2 cellular contexts compared by ENCODE assay signal in the genomic region with DNA sequence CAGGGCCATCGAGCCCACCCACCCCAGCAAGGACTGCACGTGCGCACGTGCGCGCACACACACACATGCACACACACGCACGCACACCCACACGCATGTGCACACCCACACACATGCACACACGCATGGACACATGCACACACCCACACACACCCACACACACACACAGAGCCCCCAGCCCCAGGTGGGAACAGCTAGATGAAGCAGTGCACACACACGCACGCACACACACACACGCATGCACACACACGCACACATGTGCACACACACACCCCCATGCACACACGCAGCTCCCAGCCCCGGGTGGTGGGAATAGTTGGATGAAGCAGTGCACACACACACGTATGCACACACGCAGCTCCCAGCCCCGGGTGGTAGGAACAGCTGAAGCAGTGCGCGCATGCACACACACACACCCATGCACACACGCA.
TF ChIP-seq lines count a peak whose summit lies in the region.

No MANE protein-coding gene starts in this region.

TF ChIP-seq in H1, 55 proteins besides CTCF, POLR2A, EP300 and RAD21:
- TF ChIP-seq TBP (IDR thresholded peaks at IDR 0.05; ENCODE audit: low read depth, low read length) (no peak), GTF2F1 (IDR thresholded peaks at IDR 0.05; ENCODE audit: borderline replicate concordance, low read depth, low read length) (no peak), YY1 (IDR thresholded peaks at IDR 0.05; ENCODE audit: low read depth, low read length) (no peak), BCL11A (IDR thresholded peaks at IDR 0.05; ENCODE audit: low read depth in 2 of 2, low read length in 2 of 2) (no peak), BACH1 (IDR thresholded peaks at IDR 0.05; ENCODE audit: low read length) (no peak), SAP30 (IDR thresholded peaks at IDR 0.05; ENCODE audit: insufficient read depth, insufficient replicate concordance, low read length) (no peak), CEBPB (IDR thresholded peaks at IDR 0.05; ENCODE audit: low read depth, low read length) (no peak), CHD2 (IDR thresholded peaks at IDR 0.05; ENCODE audit: low read length) (no peak), CBX5 (IDR thresholded peaks at IDR 0.05; ENCODE audit: low read depth, low read length) (no peak), ASH2L (IDR thresholded peaks at IDR 0.05; ENCODE audit: low read length) (no peak)
- TF ChIP-seq, protein P1, sequence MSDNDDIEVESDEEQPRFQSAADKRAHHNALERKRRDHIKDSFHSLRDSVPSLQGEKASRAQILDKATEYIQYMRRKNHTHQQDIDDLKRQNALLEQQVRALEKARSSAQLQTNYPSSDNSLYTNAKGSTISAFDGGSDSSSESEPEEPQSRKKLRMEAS (IDR thresholded peaks at IDR 0.05) = no peak

TF ChIP-seq in neural cell, 6 proteins besides CTCF, POLR2A, EP300 and RAD21:
- TF ChIP-seq POLR2AphosphoS5 (IDR thresholded peaks at IDR 0.05) = no peak
- TF ChIP-seq REST (IDR thresholded peaks at IDR 0.05; ENCODE audit: borderline replicate concordance) = no peak
- no peak for TF ChIP-seq SMC3 (conservative IDR thresholded peaks at IDR 0.05; ENCODE audit: poor library complexity)
- TF ChIP-seq TAF1 (IDR thresholded peaks at IDR 0.05; ENCODE audit: low read depth) = no peak
